1 cellular context compared by ENCODE assay signal in genomic region chr2:240869109-240869955, GRCh38.
TF ChIP-seq lines count a peak whose summit lies in the region.

No MANE protein-coding gene starts in this region.

TF ChIP-seq in HepG2, 621 proteins besides CTCF, POLR2A, EP300 and RAD21 (continues in another document):
- TF ChIP-seq ZNF607 (CRISPR knock-in tag; IDR thresholded peaks at IDR 0.05; ENCODE audit: borderline replicate concordance) (0 out of 2 replicates have a peak, but pooled peaks have one; percentile 27), GTF3A (CRISPR knock-in tag; conservative IDR thresholded peaks at IDR 0.05) (no peak), SIX4 (CRISPR knock-in tag; IDR thresholded peaks at IDR 0.05) (no peak), EHMT2 (IDR thresholded peaks at IDR 0.05; ENCODE audit: borderline replicate concordance, low read depth, low read length) (no peak), ZGPAT (CRISPR knock-in tag; IDR thresholded peaks at IDR 0.05) (no peak), HNF1B (CRISPR knock-in tag; IDR thresholded peaks at IDR 0.05) (peak; percentile 19; the same call in 1 of the 2 replicates), SOX5 (CRISPR knock-in tag; IDR thresholded peaks at IDR 0.05; ENCODE audit: borderline replicate concordance) (no peak), THAP7 (CRISPR knock-in tag; IDR thresholded peaks at IDR 0.05) (0 out of 2 replicates have a peak, but pooled peaks have one; percentile 17), POLR2AphosphoS5 (IDR thresholded peaks at IDR 0.05; ENCODE audit: low read depth, low read length) (no peak), ZMYM4 (CRISPR knock-in tag; IDR thresholded peaks at IDR 0.05) (0 out of 2 replicates have a peak, but pooled peaks have one; percentile 1), MXD1 (CRISPR knock-in tag; IDR thresholded peaks at IDR 0.05) (0 out of 2 replicates have a peak, but pooled peaks have one; percentile 17), ZNF572 (CRISPR knock-in tag; IDR thresholded peaks at IDR 0.05) (peak; percentile 70; the same call in 1 of the 2 replicates), ZBTB39 (CRISPR knock-in tag; IDR thresholded peaks at IDR 0.05) (0 out of 2 replicates have a peak, but pooled peaks have one; percentile 50), MTF2 (CRISPR knock-in tag; IDR thresholded peaks at IDR 0.05; ENCODE audit: borderline replicate concordance) (0 out of 2 replicates have a peak, but pooled peaks have one; percentile 65), ZNF878 (CRISPR knock-in tag; IDR thresholded peaks at IDR 0.05) (no peak), ZNF687 (CRISPR knock-in tag; IDR thresholded peaks at IDR 0.05) (peak; percentile 64; the same call in 1 of the 2 replicates), ZBTB38 (CRISPR knock-in tag; IDR thresholded peaks at IDR 0.05) (peak; percentile 56), SMC3 (IDR thresholded peaks at IDR 0.05; ENCODE audit: low read length) (no peak), ZNF609 (CRISPR knock-in tag; IDR thresholded peaks at IDR 0.05; ENCODE audit: borderline replicate concordance) (no peak), ZNF709 (CRISPR knock-in tag; IDR thresholded peaks at IDR 0.05) (no peak), SCMH1 (CRISPR knock-in tag; IDR thresholded peaks at IDR 0.05; ENCODE audit: borderline replicate concordance) (no peak), TARDBP (CRISPR knock-in tag; IDR thresholded peaks at IDR 0.05) (no peak), SPEN (CRISPR knock-in tag; IDR thresholded peaks at IDR 0.05; ENCODE audit: low read depth) (no peak; the same call in 1 of the 2 replicates), SRY (CRISPR knock-in tag; IDR thresholded peaks at IDR 0.05) (0 out of 2 replicates have a peak, but pooled peaks have one; percentile 37), ZNF414 (CRISPR knock-in tag; IDR thresholded peaks at IDR 0.05) (0 out of 2 replicates have a peak, but pooled peaks have one; percentile 63), ZNF75D (CRISPR knock-in tag; IDR thresholded peaks at IDR 0.05; ENCODE audit: borderline replicate concordance) (no peak), DZIP1 (CRISPR knock-in tag; IDR thresholded peaks at IDR 0.05) (0 out of 2 replicates have a peak, but pooled peaks have one; percentile 12), ZNF792 (CRISPR knock-in tag; IDR thresholded peaks at IDR 0.05) (no peak), ZNF720 (CRISPR knock-in tag; IDR thresholded peaks at IDR 0.05) (0 out of 2 replicates have a peak, but pooled peaks have one; percentile 24), LCORL (IDR thresholded peaks at IDR 0.05) (no peak), LCORL (CRISPR knock-in tag; IDR thresholded peaks at IDR 0.05) (0 out of 2 replicates have a peak, but pooled peaks have one; percentile 62), ZNF30 (CRISPR knock-in tag; IDR thresholded peaks at IDR 0.05) (no peak), ARNT (IDR thresholded peaks at IDR 0.05) (no peak), STAT6 (CRISPR knock-in tag; IDR thresholded peaks at IDR 0.05; ENCODE audit: borderline replicate concordance) (no peak), NR1H2 (CRISPR knock-in tag; IDR thresholded peaks at IDR 0.05; ENCODE audit: borderline replicate concordance, low read depth) (no peak), AGO2 (optimal IDR thresholded peaks at IDR 0.05; ENCODE audit: low read depth, low read length) (no peak)
